8 cellular contexts compared by ENCODE assay signal in the genomic region with DNA sequence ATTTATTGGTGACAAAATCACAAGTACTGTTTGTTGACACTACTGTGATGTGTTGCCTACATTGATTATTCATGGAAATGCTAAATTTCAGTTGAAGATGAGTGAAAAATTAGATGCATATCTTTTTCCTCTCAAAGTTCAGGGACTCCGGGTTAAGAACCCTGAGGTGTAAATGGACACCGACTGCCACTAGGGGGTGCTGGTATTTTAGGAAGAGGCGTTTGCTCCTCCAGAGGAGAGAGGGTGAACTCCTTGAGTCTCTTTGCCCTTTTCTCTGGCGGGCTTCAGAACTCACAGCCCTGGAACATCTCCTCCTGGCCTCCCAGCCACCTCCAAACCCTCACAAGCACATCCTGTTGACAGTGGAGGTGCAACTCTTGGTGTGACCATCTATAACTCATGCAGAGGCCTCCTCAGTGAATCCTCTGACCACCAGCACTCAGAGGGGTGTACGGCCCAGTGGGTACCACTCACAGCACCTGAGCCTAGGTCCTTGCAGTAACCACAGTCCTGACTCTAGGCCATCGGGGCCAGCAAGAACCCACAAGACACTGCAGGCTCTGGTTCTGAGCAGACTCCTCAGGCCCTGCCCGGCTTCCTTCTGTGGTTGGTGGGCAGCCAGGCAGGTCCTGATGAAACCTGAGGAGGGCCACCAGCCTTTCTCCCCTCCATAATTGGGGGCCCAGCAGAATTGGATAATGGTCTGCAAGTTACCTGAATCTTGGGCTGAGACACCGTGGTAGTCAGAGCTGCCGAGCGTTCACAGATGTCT. TPM values are rescaled to one million over a fixed set of nuclear protein-coding genes. Genes with fewer than 3 reads are reported as not detected.
A peak's percentile ranks its signal among the peaks of the same experiment; 100 is the strongest.
DNase-seq lines count a peak whose midpoint lies in the region; FAIRE-seq and TF ChIP-seq lines count a peak whose summit lies in the region.

No MANE protein-coding gene starts in this region.

- H3K79me2 ChIP-seq in parathyroid adenoma, result no peaks in the 10 kb centered on the region

- H3K36me3 Mint-ChIP-seq in type B pancreatic cell, result no peaks in the 10 kb centered on the region

- H3K4me2 ChIP-seq in parathyroid adenoma (ENCODE audit: low read length), result no peak overlapping the region

- FAIRE-seq in GM19239 (lab: Jason Lieb, UNC), result peak; percentile 73

- no peak for TF ChIP-seq POLR2A in Peyer's patch (IDR thresholded peaks at IDR 0.05)

- H3K36me3 ChIP-seq in Peyer's patch (no peaks in the 10 kb centered on the region), parathyroid adenoma (ENCODE audit: control insufficient read depth, insufficient read depth, low read length) (no peaks in the 10 kb centered on the region)

- peaks cover 13% of the 10 kb centered on the region for H3K27me3 Mint-ChIP-seq in type B pancreatic cell

- no peak overlapping the region for H2AFZ ChIP-seq in parathyroid adenoma

- H3K27ac Mint-ChIP-seq in type B pancreatic cell, result no peak overlapping the region

- no peak overlapping the region for H3K27ac ChIP-seq in Peyer's patch
- no peak overlapping the region for H3K27ac ChIP-seq in parathyroid adenoma

- H3K9me3 ChIP-seq in Peyer's patch (no peaks in the 10 kb centered on the region), parathyroid adenoma (ENCODE audit: control insufficient read depth, low read length) (no peaks in the 10 kb centered on the region)

- TF ChIP-seq CTCF in AG09309 (IDR thresholded peaks at IDR 0.05; ENCODE audit: control insufficient read depth, insufficient read depth, low read depth, low read length, missing control alignments) (peak; percentile 83), Peyer's patch (IDR thresholded peaks at IDR 0.05) (peak; percentile 60 to 87 (median 74)), foreskin fibroblast (IDR thresholded peaks at IDR 0.05; ENCODE audit: low read depth, low read length) (peak; percentile 81), parathyroid adenoma (IDR thresholded peaks at IDR 0.05) (peak; percentile 59), type B pancreatic cell (conservative IDR thresholded peaks at IDR 0.05) (peak; percentile 87)

- H3K9ac ChIP-seq in parathyroid adenoma, result no peak overlapping the region

- H3K4me1 ChIP-seq in Peyer's patch (no peaks in the 10 kb centered on the region), parathyroid adenoma (no peaks in the 10 kb centered on the region)

- DNase-seq in AG09309 (ENCODE audit: low read depth) (no peak), GM19239 (ENCODE audit: insufficient read length, low spot score) (no peak), Peyer's patch (peak in 2 of 3 donors; percentile 58 to 88), activated T-helper 1 cell treated with Interleukin-2 at 50 U/mL for 16 hours (ENCODE audit: low read depth) (peak; percentile 22), foreskin fibroblast (peak; percentile 24 to 72), type B pancreatic cell (ENCODE audit: extremely low spot score, unreplicated experiment) (peak; percentile 68), occipital lobe (lab: John Stamatoyannopoulos, UW) (no peak)

- H3K4me3 ChIP-seq in AG09309 (ENCODE audit: control insufficient read depth, low read depth, low read length), result no peak overlapping the region
- H3K4me3 ChIP-seq in Peyer's patch, result no peak overlapping the region
- H3K4me3 ChIP-seq in foreskin fibroblast (ENCODE audit: low read depth in 1 of 2, low read length in 2 of 2), result no peak overlapping the region
- H3K4me3 ChIP-seq in parathyroid adenoma (ENCODE audit: low read depth, low read length), result no peak overlapping the region

- no peaks in the 10 kb centered on the region for H3K9me3 Mint-ChIP-seq in type B pancreatic cell

- H3K27me3 ChIP-seq in Peyer's patch, result no peaks in the 10 kb centered on the region
- no peaks in the 10 kb centered on the region for H3K27me3 ChIP-seq in parathyroid adenoma (ENCODE audit: control insufficient read depth, insufficient read depth, low read length)

- H3K4me1 Mint-ChIP-seq in type B pancreatic cell (ENCODE audit: unreplicated experiment), result peaks cover 9% of the 10 kb centered on the region

- no peak overlapping the region for H3K4me3 Mint-ChIP-seq in type B pancreatic cell

RNA-seq across cellular contexts. Expression of a gene that starts 26.2 kb away (rescaled TPM):
- total RNA-seq in Peyer's patch (10 to 100 TPM in 2 of 4 donors, 1 to 10 TPM in 2; 6.3 to 74.3 (median 10.3) TPM), type B pancreatic cell (ENCODE audit: low replicate concordance) (0.29 TPM in 2 replicates), occipital lobe (0.62 TPM)

RNA-seq across cellular contexts. Expression of a gene that starts 29.6 kb away (rescaled TPM):
- total RNA-seq in Peyer's patch (10 to 100 TPM in 2 of 4 donors, 1 to 10 TPM in 2; 4.0 to 17.3 (median 10.9) TPM), type B pancreatic cell (ENCODE audit: low replicate concordance) (10.7 and 17.4 TPM in 2 replicates), occipital lobe (1.1 TPM)

Comparison
In these comparisons a context has a peak if more than half of its experiments do, and no peak if none do; other contexts are left out.
1. DNase-seq: peak in Peyer's patch (2 of 3), activated T-helper 1 cell treated with Interleukin-2 at 50 U/mL for 16 hours (single experiment), foreskin fibroblast (2 of 2) and type B pancreatic cell (single experiment); none in AG09309 (single experiment), GM19239 (single experiment) and occipital lobe (single experiment).
2. Peak in every context shown above with its lines, with median percentiles within 50 percentile points of each other: CTCF ChIP-seq.